In genomic region chr17:4412933-4413831, GRCh38 we compare ENCODE assay signal across 8 cellular contexts. TPM values are rescaled to one million over a fixed set of nuclear protein-coding genes. Genes with fewer than 3 reads are reported as not detected.
A peak's percentile ranks its signal among the peaks of the same experiment; 100 is the strongest.
DNase-seq lines count a peak whose midpoint lies in the region; ATAC-seq, FAIRE-seq and TF ChIP-seq lines count a peak whose summit lies in the region.

No MANE protein-coding gene starts in this region.

- intact Hi-C loops in activated CD4-positive, alpha-beta T cell treated with anti-CD3 and anti-CD28 coated beads, Interleukin-2, amount 10 ng/mL, durations not matched to agents 24 days and 14 days (cut with micrococcal nuclease) = loop anchor here (1.0 to 10.0 kb wide), 4 partner anchors 38 to 214 kb away; no protein-coding TSS in a partner anchor

- no peaks in the 10 kb centered on the region for H3K36me3 ChIP-seq in liver (ENCODE audit: control insufficient read depth in 4 of 4, insufficient read depth in 3 of 4, low read depth in 1 of 4, low read length in 3 of 4)

- peak; percentile 94 to 98 for TF ChIP-seq RAD21 in liver (IDR thresholded peaks at IDR 0.05)

- H3K36me3 Mint-ChIP-seq in activated CD4-positive, alpha-beta T cell treated with anti-CD3 and anti-CD28 coated beads, Interleukin-2, amount 10 ng/mL, durations not matched to agents 24 days and 14 days (ENCODE audit: low read depth) = no peaks in the 10 kb centered on the region

- H3K27ac ChIP-seq in liver (ENCODE audit: low read depth in 1 of 2, low read length in 2 of 2) = no peak overlapping the region

- H3K9me3 ChIP-seq in liver (ENCODE audit: control insufficient read depth in 4 of 4, low read length in 3 of 4) = no peaks in the 10 kb centered on the region

- H3K4me1 Mint-ChIP-seq in activated CD4-positive, alpha-beta T cell treated with anti-CD3 and anti-CD28 coated beads, Interleukin-2, amount 10 ng/mL, durations not matched to agents 24 days and 14 days = peaks cover 5% of the 10 kb centered on the region

- TF ChIP-seq CTCF in choroid plexus epithelial cell (conservative IDR thresholded peaks at IDR 0.05; ENCODE audit: low read depth, low read length) = peak; percentile 95
- TF ChIP-seq CTCF in liver (IDR thresholded peaks at IDR 0.05; ENCODE audit: low read depth, low read length, missing input control) = peak; percentile 92

- no peaks in the 10 kb centered on the region for H3K9me3 Mint-ChIP-seq in activated CD4-positive, alpha-beta T cell treated with anti-CD3 and anti-CD28 coated beads, Interleukin-2, amount 10 ng/mL, durations not matched to agents 24 days and 14 days

- WGBS in liver = 36% methylated on average over 27 of the region's 27 CpGs

- peak; percentile 65 for ATAC-seq in HG03520 (IDR thresholded peaks at IDR 0.05; ENCODE audit: unreplicated experiment)
- ATAC-seq in GM19324 (IDR thresholded peaks at IDR 0.05; ENCODE audit: low FRiP score, unreplicated experiment) = no peak

- peaks cover 2% of the 10 kb centered on the region for H3K27me3 Mint-ChIP-seq in activated CD4-positive, alpha-beta T cell treated with anti-CD3 and anti-CD28 coated beads, Interleukin-2, amount 10 ng/mL, durations not matched to agents 24 days and 14 days

- FAIRE-seq in G401.6 (lab: Jason Lieb, UNC) = peak; percentile 89

- H3K4me3 ChIP-seq in choroid plexus epithelial cell (ENCODE audit: low read depth, low read length) (no peak overlapping the region), liver (ENCODE audit: low read depth in 1 of 3, low read length in 3 of 3) (no peak overlapping the region)

- H3K9ac ChIP-seq in liver (ENCODE audit: low read depth in 1 of 2, low read length in 2 of 2) = no peak overlapping the region

- peak overlapping the region; percentile 79 for H3K27ac Mint-ChIP-seq in activated CD4-positive, alpha-beta T cell treated with anti-CD3 and anti-CD28 coated beads, Interleukin-2, amount 10 ng/mL, durations not matched to agents 24 days and 14 days

- peak overlapping the region; percentile 76 for H3K4me3 Mint-ChIP-seq in activated CD4-positive, alpha-beta T cell treated with anti-CD3 and anti-CD28 coated beads, Interleukin-2, amount 10 ng/mL, durations not matched to agents 24 days and 14 days

- peaks cover 0 to 2% (median 0%) of the 10 kb centered on the region in 4 donors for H3K4me1 ChIP-seq in liver (ENCODE audit: control insufficient read depth in 4 of 4, insufficient read depth in 4 of 4, low read length in 3 of 4)

- DNase-seq in NCI-H774 (lab: John Stamatoyannopoulos, UW) (peak; percentile 53), choroid plexus epithelial cell (ENCODE audit: low read depth) (peak; percentile 96)
- peak; percentile 97 for DNase-seq in activated CD4-positive, alpha-beta T cell treated with anti-CD3 and anti-CD28 coated beads, Interleukin-2, amount 10 ng/mL, durations not matched to agents 24 days and 14 days
- DNase-seq in stimulated activated CD4-positive, alpha-beta T cell treated with anti-CD3 and anti-CD28 coated beads, Interleukin-4, amount 100 ng/mL, for 24 hours = peak; percentile 93

- H3K27me3 ChIP-seq in liver (ENCODE audit: control insufficient read depth in 4 of 4, insufficient read depth in 4 of 4, low read length in 3 of 4) = no peaks in the 10 kb centered on the region

TF ChIP-seq in liver, 16 proteins besides CTCF, POLR2A, EP300 and RAD21:
- TF ChIP-seq NR2F2 (IDR thresholded peaks at IDR 0.05) = no peak
- TF ChIP-seq JUND (IDR thresholded peaks at IDR 0.05) = no peak
- TF ChIP-seq, protein P1, sequence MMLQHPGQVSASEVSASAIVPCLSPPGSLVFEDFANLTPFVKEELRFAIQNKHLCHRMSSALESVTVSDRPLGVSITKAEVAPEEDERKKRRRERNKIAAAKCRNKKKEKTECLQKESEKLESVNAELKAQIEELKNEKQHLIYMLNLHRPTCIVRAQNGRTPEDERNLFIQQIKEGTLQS (IDR thresholded peaks at IDR 0.05) = no peak
- no peak for TF ChIP-seq FOXA1 (IDR thresholded peaks at IDR 0.05)
- no peak for TF ChIP-seq SP1 (IDR thresholded peaks at IDR 0.05)
- TF ChIP-seq HNF4G (IDR thresholded peaks at IDR 0.05) = no peak
- TF ChIP-seq RXRA (IDR thresholded peaks at IDR 0.05) = no peak
- TF ChIP-seq MAX (IDR thresholded peaks at IDR 0.05) = no peak
- TF ChIP-seq, protein P2, sequence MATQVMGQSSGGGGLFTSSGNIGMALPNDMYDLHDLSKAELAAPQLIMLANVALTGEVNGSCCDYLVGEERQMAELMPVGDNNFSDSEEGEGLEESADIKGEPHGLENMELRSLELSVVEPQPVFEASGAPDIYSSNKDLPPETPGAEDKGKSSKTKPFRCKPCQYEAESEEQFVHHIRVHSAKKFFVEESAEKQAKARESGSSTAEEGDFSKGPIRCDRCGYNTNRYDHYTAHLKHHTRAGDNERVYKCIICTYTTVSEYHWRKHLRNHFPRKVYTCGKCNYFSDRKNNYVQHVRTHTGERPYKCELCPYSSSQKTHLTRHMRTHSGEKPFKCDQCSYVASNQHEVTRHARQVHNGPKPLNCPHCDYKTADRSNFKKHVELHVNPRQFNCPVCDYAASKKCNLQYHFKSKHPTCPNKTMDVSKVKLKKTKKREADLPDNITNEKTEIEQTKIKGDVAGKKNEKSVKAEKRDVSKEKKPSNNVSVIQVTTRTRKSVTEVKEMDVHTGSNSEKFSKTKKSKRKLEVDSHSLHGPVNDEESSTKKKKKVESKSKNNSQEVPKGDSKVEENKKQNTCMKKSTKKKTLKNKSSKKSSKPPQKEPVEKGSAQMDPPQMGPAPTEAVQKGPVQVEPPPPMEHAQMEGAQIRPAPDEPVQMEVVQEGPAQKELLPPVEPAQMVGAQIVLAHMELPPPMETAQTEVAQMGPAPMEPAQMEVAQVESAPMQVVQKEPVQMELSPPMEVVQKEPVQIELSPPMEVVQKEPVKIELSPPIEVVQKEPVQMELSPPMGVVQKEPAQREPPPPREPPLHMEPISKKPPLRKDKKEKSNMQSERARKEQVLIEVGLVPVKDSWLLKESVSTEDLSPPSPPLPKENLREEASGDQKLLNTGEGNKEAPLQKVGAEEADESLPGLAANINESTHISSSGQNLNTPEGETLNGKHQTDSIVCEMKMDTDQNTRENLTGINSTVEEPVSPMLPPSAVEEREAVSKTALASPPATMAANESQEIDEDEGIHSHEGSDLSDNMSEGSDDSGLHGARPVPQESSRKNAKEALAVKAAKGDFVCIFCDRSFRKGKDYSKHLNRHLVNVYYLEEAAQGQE (IDR thresholded peaks at IDR 0.05) = no peak
- TF ChIP-seq TAF1 (conservative IDR thresholded peaks at IDR 0.05) = no peak
- TF ChIP-seq GABPA (IDR thresholded peaks at IDR 0.05 in 1 of 2, conservative IDR thresholded peaks at IDR 0.05 in 1 of 2) = no peak
- TF ChIP-seq, protein P3, sequence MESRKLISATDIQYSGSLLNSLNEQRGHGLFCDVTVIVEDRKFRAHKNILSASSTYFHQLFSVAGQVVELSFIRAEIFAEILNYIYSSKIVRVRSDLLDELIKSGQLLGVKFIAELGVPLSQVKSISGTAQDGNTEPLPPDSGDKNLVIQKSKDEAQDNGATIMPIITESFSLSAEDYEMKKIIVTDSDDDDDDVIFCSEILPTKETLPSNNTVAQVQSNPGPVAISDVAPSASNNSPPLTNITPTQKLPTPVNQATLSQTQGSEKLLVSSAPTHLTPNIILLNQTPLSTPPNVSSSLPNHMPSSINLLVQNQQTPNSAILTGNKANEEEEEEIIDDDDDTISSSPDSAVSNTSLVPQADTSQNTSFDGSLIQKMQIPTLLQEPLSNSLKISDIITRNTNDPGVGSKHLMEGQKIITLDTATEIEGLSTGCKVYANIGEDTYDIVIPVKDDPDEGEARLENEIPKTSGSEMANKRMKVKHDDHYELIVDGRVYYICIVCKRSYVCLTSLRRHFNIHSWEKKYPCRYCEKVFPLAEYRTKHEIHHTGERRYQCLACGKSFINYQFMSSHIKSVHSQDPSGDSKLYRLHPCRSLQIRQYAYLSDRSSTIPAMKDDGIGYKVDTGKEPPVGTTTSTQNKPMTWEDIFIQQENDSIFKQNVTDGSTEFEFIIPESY (IDR thresholded peaks at IDR 0.05) = no peak
- no peak for TF ChIP-seq EGR1 (IDR thresholded peaks at IDR 0.05; ENCODE audit: low read depth in 2 of 2)
- no peak for TF ChIP-seq HNF4A (conservative IDR thresholded peaks at IDR 0.05)
- no peak for TF ChIP-seq YY1 (IDR thresholded peaks at IDR 0.05)
- TF ChIP-seq FOXA2 (IDR thresholded peaks at IDR 0.05) = no peak
TF ChIP-seq in liver: peak in this region for 0.

RNA-seq across cellular contexts. Expression of gene SPNS3, which starts 20.6 kb away (rescaled TPM):
- 1.3 and 1.9 TPM in 2 replicates for total RNA-seq in activated CD4-positive, alpha-beta T cell treated with anti-CD3 and anti-CD28 coated beads, Interleukin-2, amount 10 ng/mL, durations not matched to agents 24 days and 14 days
- total RNA-seq in liver = 1 to 10 TPM in 1 of 2 donors, under 1 TPM in 1; 0.17 to 2.3 TPM
- polyA plus RNA-seq in liver = under 1 TPM; 0.16 to 0.32 TPM

RNA-seq across cellular contexts. Expression of gene UBE2G1, which starts 46.7 kb away (rescaled TPM):
- 74.8 and 77.3 TPM in 2 replicates for total RNA-seq in activated CD4-positive, alpha-beta T cell treated with anti-CD3 and anti-CD28 coated beads, Interleukin-2, amount 10 ng/mL, durations not matched to agents 24 days and 14 days
- 10 to 100 TPM; 22.2 to 25.3 TPM for total RNA-seq in liver
- 10 to 100 TPM; 19.9 to 20.4 TPM for polyA plus RNA-seq in liver
